Comparison of ENCODE assay signal across 2 cellular contexts in genomic region chr7:74612015-74612829, GRCh38.
TF ChIP-seq lines count a peak whose summit lies in the region.

No MANE protein-coding gene starts in this region.

TF ChIP-seq in IMR-90, 13 proteins besides CTCF, POLR2A, EP300 and RAD21:
- TF ChIP-seq MAFK (IDR thresholded peaks at IDR 0.05; ENCODE audit: low read depth, low read length) = no peak

TF ChIP-seq in SK-N-SH, 30 proteins besides CTCF, POLR2A, EP300 and RAD21:
- TF ChIP-seq, protein P1, sequence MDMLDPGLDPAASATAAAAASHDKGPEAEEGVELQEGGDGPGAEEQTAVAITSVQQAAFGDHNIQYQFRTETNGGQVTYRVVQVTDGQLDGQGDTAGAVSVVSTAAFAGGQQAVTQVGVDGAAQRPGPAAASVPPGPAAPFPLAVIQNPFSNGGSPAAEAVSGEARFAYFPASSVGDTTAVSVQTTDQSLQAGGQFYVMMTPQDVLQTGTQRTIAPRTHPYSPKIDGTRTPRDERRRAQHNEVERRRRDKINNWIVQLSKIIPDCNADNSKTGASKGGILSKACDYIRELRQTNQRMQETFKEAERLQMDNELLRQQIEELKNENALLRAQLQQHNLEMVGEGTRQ (IDR thresholded peaks at IDR 0.05; ENCODE audit: borderline replicate concordance, low read depth, low read length) = no peak
- TF ChIP-seq RCOR1 (IDR thresholded peaks at IDR 0.05; ENCODE audit: low read length) (no peak), EZH2phosphoT487 (IDR thresholded peaks at IDR 0.05; ENCODE audit: borderline replicate concordance, low read depth) (no peak), JUND (IDR thresholded peaks at IDR 0.05) (no peak), FOXM1 (IDR thresholded peaks at IDR 0.05; ENCODE audit: low read depth) (no peak), YY1 (IDR thresholded peaks at IDR 0.05; ENCODE audit: low read depth) (no peak), TEAD4 (IDR thresholded peaks at IDR 0.05; ENCODE audit: borderline replicate concordance, insufficient read depth) (no peak), TCF12 (IDR thresholded peaks at IDR 0.05) (no peak), FOXJ3 (CRISPR knock-in tag; IDR thresholded peaks at IDR 0.05) (no peak), GABPA (IDR thresholded peaks at IDR 0.05; ENCODE audit: low read depth) (no peak), ELF1 (IDR thresholded peaks at IDR 0.05) (no peak)
- TF ChIP-seq, protein P2, sequence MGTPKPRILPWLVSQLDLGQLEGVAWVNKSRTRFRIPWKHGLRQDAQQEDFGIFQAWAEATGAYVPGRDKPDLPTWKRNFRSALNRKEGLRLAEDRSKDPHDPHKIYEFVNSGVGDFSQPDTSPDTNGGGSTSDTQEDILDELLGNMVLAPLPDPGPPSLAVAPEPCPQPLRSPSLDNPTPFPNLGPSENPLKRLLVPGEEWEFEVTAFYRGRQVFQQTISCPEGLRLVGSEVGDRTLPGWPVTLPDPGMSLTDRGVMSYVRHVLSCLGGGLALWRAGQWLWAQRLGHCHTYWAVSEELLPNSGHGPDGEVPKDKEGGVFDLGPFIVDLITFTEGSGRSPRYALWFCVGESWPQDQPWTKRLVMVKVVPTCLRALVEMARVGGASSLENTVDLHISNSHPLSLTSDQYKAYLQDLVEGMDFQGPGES (IDR thresholded peaks at IDR 0.05; ENCODE audit: low read depth, low read length) = no peak
- TF ChIP-seq, protein P3, sequence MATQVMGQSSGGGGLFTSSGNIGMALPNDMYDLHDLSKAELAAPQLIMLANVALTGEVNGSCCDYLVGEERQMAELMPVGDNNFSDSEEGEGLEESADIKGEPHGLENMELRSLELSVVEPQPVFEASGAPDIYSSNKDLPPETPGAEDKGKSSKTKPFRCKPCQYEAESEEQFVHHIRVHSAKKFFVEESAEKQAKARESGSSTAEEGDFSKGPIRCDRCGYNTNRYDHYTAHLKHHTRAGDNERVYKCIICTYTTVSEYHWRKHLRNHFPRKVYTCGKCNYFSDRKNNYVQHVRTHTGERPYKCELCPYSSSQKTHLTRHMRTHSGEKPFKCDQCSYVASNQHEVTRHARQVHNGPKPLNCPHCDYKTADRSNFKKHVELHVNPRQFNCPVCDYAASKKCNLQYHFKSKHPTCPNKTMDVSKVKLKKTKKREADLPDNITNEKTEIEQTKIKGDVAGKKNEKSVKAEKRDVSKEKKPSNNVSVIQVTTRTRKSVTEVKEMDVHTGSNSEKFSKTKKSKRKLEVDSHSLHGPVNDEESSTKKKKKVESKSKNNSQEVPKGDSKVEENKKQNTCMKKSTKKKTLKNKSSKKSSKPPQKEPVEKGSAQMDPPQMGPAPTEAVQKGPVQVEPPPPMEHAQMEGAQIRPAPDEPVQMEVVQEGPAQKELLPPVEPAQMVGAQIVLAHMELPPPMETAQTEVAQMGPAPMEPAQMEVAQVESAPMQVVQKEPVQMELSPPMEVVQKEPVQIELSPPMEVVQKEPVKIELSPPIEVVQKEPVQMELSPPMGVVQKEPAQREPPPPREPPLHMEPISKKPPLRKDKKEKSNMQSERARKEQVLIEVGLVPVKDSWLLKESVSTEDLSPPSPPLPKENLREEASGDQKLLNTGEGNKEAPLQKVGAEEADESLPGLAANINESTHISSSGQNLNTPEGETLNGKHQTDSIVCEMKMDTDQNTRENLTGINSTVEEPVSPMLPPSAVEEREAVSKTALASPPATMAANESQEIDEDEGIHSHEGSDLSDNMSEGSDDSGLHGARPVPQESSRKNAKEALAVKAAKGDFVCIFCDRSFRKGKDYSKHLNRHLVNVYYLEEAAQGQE (IDR thresholded peaks at IDR 0.05; ENCODE audit: low read depth, low read length) = no peak
- TF ChIP-seq, protein P4, sequence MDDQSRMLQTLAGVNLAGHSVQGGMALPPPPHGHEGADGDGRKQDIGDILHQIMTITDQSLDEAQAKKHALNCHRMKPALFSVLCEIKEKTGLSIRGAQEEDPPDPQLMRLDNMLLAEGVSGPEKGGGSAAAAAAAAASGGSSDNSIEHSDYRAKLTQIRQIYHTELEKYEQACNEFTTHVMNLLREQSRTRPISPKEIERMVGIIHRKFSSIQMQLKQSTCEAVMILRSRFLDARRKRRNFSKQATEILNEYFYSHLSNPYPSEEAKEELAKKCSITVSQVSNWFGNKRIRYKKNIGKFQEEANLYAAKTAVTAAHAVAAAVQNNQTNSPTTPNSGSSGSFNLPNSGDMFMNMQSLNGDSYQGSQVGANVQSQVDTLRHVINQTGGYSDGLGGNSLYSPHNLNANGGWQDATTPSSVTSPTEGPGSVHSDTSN (IDR thresholded peaks at IDR 0.05) = no peak
- TF ChIP-seq, protein P5, sequence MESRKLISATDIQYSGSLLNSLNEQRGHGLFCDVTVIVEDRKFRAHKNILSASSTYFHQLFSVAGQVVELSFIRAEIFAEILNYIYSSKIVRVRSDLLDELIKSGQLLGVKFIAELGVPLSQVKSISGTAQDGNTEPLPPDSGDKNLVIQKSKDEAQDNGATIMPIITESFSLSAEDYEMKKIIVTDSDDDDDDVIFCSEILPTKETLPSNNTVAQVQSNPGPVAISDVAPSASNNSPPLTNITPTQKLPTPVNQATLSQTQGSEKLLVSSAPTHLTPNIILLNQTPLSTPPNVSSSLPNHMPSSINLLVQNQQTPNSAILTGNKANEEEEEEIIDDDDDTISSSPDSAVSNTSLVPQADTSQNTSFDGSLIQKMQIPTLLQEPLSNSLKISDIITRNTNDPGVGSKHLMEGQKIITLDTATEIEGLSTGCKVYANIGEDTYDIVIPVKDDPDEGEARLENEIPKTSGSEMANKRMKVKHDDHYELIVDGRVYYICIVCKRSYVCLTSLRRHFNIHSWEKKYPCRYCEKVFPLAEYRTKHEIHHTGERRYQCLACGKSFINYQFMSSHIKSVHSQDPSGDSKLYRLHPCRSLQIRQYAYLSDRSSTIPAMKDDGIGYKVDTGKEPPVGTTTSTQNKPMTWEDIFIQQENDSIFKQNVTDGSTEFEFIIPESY (IDR thresholded peaks at IDR 0.05; ENCODE audit: borderline replicate concordance, low read depth) = no peak
- TF ChIP-seq, protein P6, sequence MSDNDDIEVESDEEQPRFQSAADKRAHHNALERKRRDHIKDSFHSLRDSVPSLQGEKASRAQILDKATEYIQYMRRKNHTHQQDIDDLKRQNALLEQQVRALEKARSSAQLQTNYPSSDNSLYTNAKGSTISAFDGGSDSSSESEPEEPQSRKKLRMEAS (IDR thresholded peaks at IDR 0.05; ENCODE audit: low read depth) = no peak
TF ChIP-seq in SK-N-SH: peak in this region for 0.
